Comparison of ENCODE assay signal across 9 cellular contexts in the genomic region with DNA sequence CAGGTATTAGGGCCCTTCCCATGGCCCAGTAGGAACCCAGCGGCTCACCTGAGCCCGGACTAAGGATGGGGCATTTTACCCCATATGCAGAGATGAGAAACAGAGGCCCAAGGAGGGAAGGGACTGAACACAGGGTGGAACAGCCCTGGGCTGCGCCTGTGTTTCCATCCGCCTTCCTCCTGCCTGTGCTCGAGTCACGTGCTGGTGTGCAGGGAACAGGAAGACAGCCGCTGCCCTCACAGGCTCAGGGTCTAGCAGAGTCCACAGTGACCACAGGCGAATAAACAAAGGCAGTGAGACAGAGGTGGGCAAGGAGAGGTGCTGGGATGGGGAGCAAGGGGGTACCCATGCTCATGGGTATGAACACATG.
DNase-seq lines count a peak whose midpoint lies in the region; ATAC-seq, FAIRE-seq and TF ChIP-seq lines count a peak whose summit lies in the region.
"Had no signal": no experiment of that assay in that cellular context is flagged by ENCODE, and none has a peak within 500 bp of the region (broad histone marks: within the 10 kb centered on the region; RNA-seq: fewer than 3 reads in every experiment).

No MANE protein-coding gene starts in this region.

- ATAC-seq in left lobe of liver (no peak), GM23338 (no peak)
- ATAC-seq in activated CD4-positive, CD25-positive, alpha-beta regulatory T cell treated with anti-CD3 and anti-CD28 coated beads, Interleukin-2, amount 50 U/mL, for 24 hours: no peak

- H3K79me2 ChIP-seq in astrocyte (ENCODE audit: insufficient read depth, low read length) (peaks cover 29% of the 10 kb centered on the region), GM23338 (replicated peaks; ENCODE audit: insufficient read depth) (no peaks in the 10 kb centered on the region)

- H3K36me3 Mint-ChIP-seq in astrocyte (ENCODE audit: low read depth, unreplicated experiment): peaks cover 2% of the 10 kb centered on the region
- H3K36me3 Mint-ChIP-seq in GM23338 (ENCODE audit: low read depth): no peaks in the 10 kb centered on the region; the same call in 2 of the 3 replicates

- TF ChIP-seq CTCF in astrocyte (IDR thresholded peaks at IDR 0.05; ENCODE audit: insufficient read depth, low read depth, low read length) (no peak), GM13976 (IDR thresholded peaks at IDR 0.05; ENCODE audit: borderline replicate concordance, control extremely low read depth, extremely low read depth, insufficient read depth, missing control alignments) (no peak), GM23338 (conservative IDR thresholded peaks at IDR 0.05; ENCODE audit: low read depth in 2 of 2) (no peak)

- H3K27me3 ChIP-seq in astrocyte (ENCODE audit: insufficient read depth, low read length): no peaks in the 10 kb centered on the region
- H3K27me3 ChIP-seq in stomach smooth muscle (ENCODE audit: control insufficient read depth in 1 of 2, insufficient read depth in 2 of 2, low read length in 2 of 2): no peaks in the 10 kb centered on the region
- peaks cover 76% of the 10 kb centered on the region for H3K27me3 ChIP-seq in GM23338 (ENCODE audit: insufficient read depth)

- no peak overlapping the region for H3K4me3 ChIP-seq in astrocyte (ENCODE audit: insufficient read depth, low read depth, low read length)
- peak overlapping the region; percentile 70 to 79 for H3K4me3 ChIP-seq in stomach smooth muscle (ENCODE audit: low read length in 2 of 2)
- H3K4me3 ChIP-seq in GM23338: no peak overlapping the region

- H3K9me3 ChIP-seq in astrocyte (ENCODE audit: insufficient read depth, low read depth, low read length) (no peaks in the 10 kb centered on the region), stomach smooth muscle (ENCODE audit: control insufficient read depth in 2 of 2, low read length in 2 of 2) (no peaks in the 10 kb centered on the region)

- peak; percentile 22 for DNase-seq in M059J (ENCODE audit: low read depth)
- DNase-seq in astrocyte (ENCODE audit: low read depth): no peak
- DNase-seq in left lobe of liver (ENCODE audit: low spot score): peak; percentile 69
- DNase-seq in NCI-H2107 treated with DMSO at 0.1 percent for 48 hours (lab: John Stamatoyannopoulos, UW; ENCODE audit: unreplicated experiment): no peak
- no peak for DNase-seq in GM13976 (ENCODE audit: low spot score)
- DNase-seq in GM23338 (ENCODE audit: low spot score): no peak
- DNase-seq: NCI-H226 had no signal

- H3K9ac ChIP-seq in astrocyte (ENCODE audit: low read length) (peak overlapping the region; percentile 94), stomach smooth muscle (ENCODE audit: low read length in 2 of 2) (peak overlapping the region; percentile 96 to 97)

- no peaks in the 10 kb centered on the region for H3K36me3 ChIP-seq in astrocyte (ENCODE audit: insufficient read depth, low read length)
- peaks cover 0 to 2% of the 10 kb centered on the region in 2 donors for H3K36me3 ChIP-seq in stomach smooth muscle (ENCODE audit: control insufficient read depth in 2 of 2, insufficient read depth in 2 of 2, low read length in 2 of 2)
- no peaks in the 10 kb centered on the region for H3K36me3 ChIP-seq in GM23338 (ENCODE audit: insufficient read depth)

- peaks cover 49% of the 10 kb centered on the region for H3K4me1 Mint-ChIP-seq in astrocyte (ENCODE audit: low read depth, unreplicated experiment)
- peaks cover 50% of the 10 kb centered on the region for H3K4me1 Mint-ChIP-seq in GM23338

- peak overlapping the region; percentile 40 for H3K4me3 Mint-ChIP-seq in astrocyte (ENCODE audit: unreplicated experiment)
- no peak overlapping the region; the same call in 2 of the 3 replicates for H3K4me3 Mint-ChIP-seq in GM23338

- H3K27me3 Mint-ChIP-seq in astrocyte (ENCODE audit: low read depth, unreplicated experiment) (no peaks in the 10 kb centered on the region), GM23338 (ENCODE audit: insufficient read depth, low read depth, poor library complexity) (peaks cover 69% of the 10 kb centered on the region)

- peaks cover 62% of the 10 kb centered on the region for H3K4me1 ChIP-seq in astrocyte (ENCODE audit: insufficient read depth, low read length)
- peaks cover 85% of the 10 kb centered on the region for H3K4me1 ChIP-seq in stomach smooth muscle (ENCODE audit: control insufficient read depth, insufficient read depth, low read length)
- peaks cover 32% of the 10 kb centered on the region for H3K4me1 ChIP-seq in GM23338 (ENCODE audit: insufficient read depth)

- H4K20me1 ChIP-seq in astrocyte (ENCODE audit: insufficient read depth, low read length): no peaks in the 10 kb centered on the region
- H4K20me1 ChIP-seq in GM23338 (replicated peaks; ENCODE audit: insufficient read depth): no peaks in the 10 kb centered on the region

- H3K9me3 Mint-ChIP-seq in astrocyte (ENCODE audit: unreplicated experiment) (no peaks in the 10 kb centered on the region), GM23338 (no peaks in the 10 kb centered on the region; the same call in 2 of the 3 replicates)

- H3K4me2 ChIP-seq in astrocyte (ENCODE audit: low read length) (peak overlapping the region; percentile 84), GM23338 (no peak overlapping the region)

- in situ Hi-C loops in GM13976 (cut with MboI; ENCODE audit: low sequenced_read_pairs, unreplicated experiment): no loop called here

- H2AFZ ChIP-seq in astrocyte (ENCODE audit: low read depth, low read length): no peak overlapping the region
- H2AFZ ChIP-seq in GM23338: no peak overlapping the region

- H3F3A ChIP-seq in GM23338 (replicated peaks; ENCODE audit: low read depth): 0 out of 2 replicates have a peak, but pooled peaks cover 12% of the 10 kb centered on the region

- no peaks in the 10 kb centered on the region for H3K9me2 ChIP-seq in GM23338 (ENCODE audit: insufficient read depth)

- H3K27ac ChIP-seq in astrocyte (ENCODE audit: low read depth, low read length) (peak overlapping the region; percentile 31), stomach smooth muscle (ENCODE audit: low read length) (peak overlapping the region; percentile 100), GM23338 (ENCODE audit: low read depth) (no peak overlapping the region)

- H3K27ac Mint-ChIP-seq in astrocyte (ENCODE audit: unreplicated experiment) (peak overlapping the region; percentile 7), GM23338 (no peak overlapping the region)

- FAIRE-seq in astrocyte (lab: Jason Lieb, UNC): no peak

TF ChIP-seq in GM23338, 12 proteins besides CTCF, POLR2A, EP300 and RAD21 (continues in another document):
- no peak for TF ChIP-seq NANOG (IDR thresholded peaks at IDR 0.05; ENCODE audit: borderline replicate concordance)
- no peak for TF ChIP-seq EZH2phosphoT487 (IDR thresholded peaks at IDR 0.05; ENCODE audit: unreplicated experiment)
- no peak for TF ChIP-seq ZNF114 (CRISPR knock-in tag; IDR thresholded peaks at IDR 0.05)
- no peak for TF ChIP-seq STAT1 (IDR thresholded peaks at IDR 0.05; ENCODE audit: unreplicated experiment)
- no peak for TF ChIP-seq ETS1 (IDR thresholded peaks at IDR 0.05)
- no peak for TF ChIP-seq CREB1 (CRISPR knock-in tag; IDR thresholded peaks at IDR 0.05; ENCODE audit: low read depth)
- TF ChIP-seq REST (IDR thresholded peaks at IDR 0.05; ENCODE audit: unreplicated experiment): no peak

Comparison
In these comparisons a context has a peak if more than half of its experiments do, and no peak if none do; other contexts are left out.
1. DNase-seq: peak in M059J (single experiment) and left lobe of liver (single experiment); none in astrocyte (single experiment), NCI-H2107 treated with DMSO at 0.1 percent for 48 hours (single experiment), GM13976 (single experiment) and GM23338 (single experiment).
2. H3K4me3 ChIP-seq: peak in stomach smooth muscle (2 of 2); none in astrocyte (single experiment) and GM23338 (single experiment).